Comparison of ENCODE assay signal across 16 cellular contexts in genomic region chr3:134704556-134704955, GRCh38. TPM values are rescaled to one million over a fixed set of nuclear protein-coding genes. Genes with fewer than 3 reads are reported as not detected.
"Had no signal": no experiment of that assay in that cellular context is flagged by ENCODE, and none has a peak within 500 bp of the region (broad histone marks: within the 10 kb centered on the region; RNA-seq: fewer than 3 reads in every experiment).

No MANE protein-coding gene starts in this region.

- H3K9me3 ChIP-seq: sigmoid colon, thoracic aorta had no signal

- FAIRE-seq: astrocyte, islet of Langerhans had no signal

- H3K9me3 Mint-ChIP-seq: activated T-helper 1 cell treated with anti-CD3 and anti-CD28 coated beads, Interleukin-12 subunit alpha, Interleukin-12 subunit beta, Interleukin-2, Interleukin-4 antibody, amounts not matched to agents 30 ng/mL and 10 ng/mL and 1 ng/mL, durations not matched to agents 14 hours and 24 hours and 36 hours had no signal

- H3K27ac ChIP-seq: dorsolateral prefrontal cortex, sigmoid colon, thoracic aorta had no signal

- H3K4me1 Mint-ChIP-seq: endodermal cell had no signal

- H3K27ac Mint-ChIP-seq: activated T-helper 1 cell treated with anti-CD3 and anti-CD28 coated beads, Interleukin-12 subunit alpha, Interleukin-12 subunit beta, Interleukin-2, Interleukin-4 antibody, amounts not matched to agents 30 ng/mL and 10 ng/mL and 1 ng/mL, durations not matched to agents 14 hours and 24 hours and 36 hours; endodermal cell had no signal

- DNase-seq: activated CD4-positive, CD25-positive, alpha-beta regulatory T cell treated with anti-CD3 and anti-CD28 coated beads, Interleukin-2, amount 50 U/mL, for 72 hours; activated naive CD4-positive, alpha-beta T cell treated with anti-CD3 and anti-CD28 coated beads, Interleukin-2, amount 50 U/mL, for 16 hours; dorsolateral prefrontal cortex; endodermal cell; erythroblast; midbrain; sigmoid colon; stimulated activated CD4-positive, alpha-beta T cell treated with anti-CD3 and anti-CD28 coated beads, Interleukin-1b, Interleukin-23, amount 100 ng/mL, for 48 hours; T1000 had no signal

- H3K4me3 ChIP-seq: dorsolateral prefrontal cortex, sigmoid colon, thoracic aorta had no signal

- H3K27me3 ChIP-seq: dorsolateral prefrontal cortex, sigmoid colon had no signal

- H3K36me3 ChIP-seq: sigmoid colon, thoracic aorta had no signal

- H3K4me3 Mint-ChIP-seq: activated T-helper 1 cell treated with anti-CD3 and anti-CD28 coated beads, Interleukin-12 subunit alpha, Interleukin-12 subunit beta, Interleukin-2, Interleukin-4 antibody, amounts not matched to agents 30 ng/mL and 10 ng/mL and 1 ng/mL, durations not matched to agents 14 hours and 24 hours and 36 hours; endodermal cell had no signal

RNA-seq across cellular contexts. Expression of gene KY, which starts 53.7 kb away (rescaled TPM):
- total RNA-seq: activated CD8-positive, alpha-beta memory T cell treated with anti-CD3 and anti-CD28 coated beads for 36 hours; activated T-helper 1 cell treated with anti-CD3 and anti-CD28 coated beads, Interleukin-12 subunit alpha, Interleukin-12 subunit beta, Interleukin-2, Interleukin-4 antibody, amounts not matched to agents 30 ng/mL and 10 ng/mL and 1 ng/mL, durations not matched to agents 14 hours and 24 hours and 36 hours; endodermal cell; lung microvascular endothelial cell; pulmonary artery endothelial cell had no signal
